20 cellular contexts compared by ENCODE assay signal in the genomic region with DNA sequence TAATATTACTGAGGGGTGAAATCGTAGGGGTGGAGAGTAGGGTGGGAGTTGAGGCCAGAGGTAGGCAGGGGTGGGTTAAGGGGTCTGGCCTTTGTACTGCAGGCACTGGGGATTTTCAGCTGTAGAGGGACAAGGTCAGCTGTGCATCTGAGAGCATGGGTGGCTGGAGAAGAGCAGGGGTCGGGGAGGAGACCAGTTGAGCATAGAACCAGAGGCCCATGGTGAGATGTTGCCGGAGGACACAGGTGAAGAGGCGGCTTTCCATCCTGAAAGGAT.
"Had no signal": no experiment of that assay in that cellular context is flagged by ENCODE, and none has a peak within 500 bp of the region (broad histone marks: within the 10 kb centered on the region; RNA-seq: fewer than 3 reads in every experiment).

No MANE protein-coding gene starts in this region.

- H3K9me3 Mint-ChIP-seq: activated naive CD4-positive, alpha-beta T cell treated with anti-CD3 and anti-CD28 coated beads, Interleukin-2, amount 50 U/mL, for 24 hours; stimulated activated memory B cell treated with anti-CD40 and anti-IgM and Interleukin-4, amounts not matched to agents 10 μg/mL and 1 μg/mL and 100 μg/mL, for 72 hours had no signal

- H3K9me3 ChIP-seq: psoas muscle, testis had no signal

- H3K79me2 ChIP-seq: hepatocyte had no signal

- H3K4me1 Mint-ChIP-seq: activated naive CD4-positive, alpha-beta T cell treated with anti-CD3 and anti-CD28 coated beads, Interleukin-2, amount 50 U/mL, for 24 hours had no signal

- H3K4me3 ChIP-seq: hepatocyte, lung, psoas muscle, smooth muscle cell, testis, upper lobe of left lung had no signal

- H2AFZ ChIP-seq: hepatocyte had no signal

- H3K27ac Mint-ChIP-seq: activated naive CD4-positive, alpha-beta T cell treated with anti-CD3 and anti-CD28 coated beads, Interleukin-2, amount 50 U/mL, for 24 hours; stimulated activated memory B cell treated with anti-CD40 and anti-IgM and Interleukin-4, amounts not matched to agents 10 μg/mL and 1 μg/mL and 100 μg/mL, for 72 hours had no signal

- H3K36me3 ChIP-seq: upper lobe of left lung had no signal

- ATAC-seq: psoas muscle; sciatic nerve; stimulated activated memory B cell treated with anti-CD40 and anti-IgM and Interleukin-4, amounts not matched to agents 10 μg/mL and 1 μg/mL and 100 μg/mL, for 72 hours had no signal

- H3K36me3 Mint-ChIP-seq: activated naive CD4-positive, alpha-beta T cell treated with anti-CD3 and anti-CD28 coated beads, Interleukin-2, amount 50 U/mL, for 24 hours; stimulated activated memory B cell treated with anti-CD40 and anti-IgM and Interleukin-4, amounts not matched to agents 10 μg/mL and 1 μg/mL and 100 μg/mL, for 72 hours had no signal

- H3K27me3 Mint-ChIP-seq: activated naive CD4-positive, alpha-beta T cell treated with anti-CD3 and anti-CD28 coated beads, Interleukin-2, amount 50 U/mL, for 24 hours had no signal

- H3K27me3 ChIP-seq: hepatocyte, testis, upper lobe of left lung had no signal

- H3K4me2 ChIP-seq: hepatocyte, smooth muscle cell had no signal

- H3K27ac ChIP-seq: hepatocyte, psoas muscle, testis, VCaP had no signal

- H3K4me3 Mint-ChIP-seq: activated naive CD4-positive, alpha-beta T cell treated with anti-CD3 and anti-CD28 coated beads, Interleukin-2, amount 50 U/mL, for 24 hours; stimulated activated memory B cell treated with anti-CD40 and anti-IgM and Interleukin-4, amounts not matched to agents 10 μg/mL and 1 μg/mL and 100 μg/mL, for 72 hours had no signal

- DNase-seq: activated CD4-positive, alpha-beta T cell treated with anti-CD3 and anti-CD28 coated beads, Interleukin-2, amount 50 U/mL, for 1 hour; activated CD4-positive, CD25-positive, alpha-beta regulatory T cell treated with anti-CD3 and anti-CD28 coated beads, Interleukin-2, amount 50 U/mL, for 72 hours; activated CD8-positive, alpha-beta memory T cell treated with anti-CD3 and anti-CD28 coated beads for 24 hours; activated gamma-delta T cell; central memory CD4-positive, alpha-beta T cell; cortex of kidney; effector CD4-positive, alpha-beta T cell; stimulated activated CD4-positive, alpha-beta T cell treated with anti-CD3 and anti-CD28 coated beads, Interleukin-4, amount 100 ng/mL, for 4 hours; SW 1271; T-helper 2 cell; testis; upper lobe of left lung had no signal
